ENCODE assay signal across 8 cellular contexts in the genomic region with DNA sequence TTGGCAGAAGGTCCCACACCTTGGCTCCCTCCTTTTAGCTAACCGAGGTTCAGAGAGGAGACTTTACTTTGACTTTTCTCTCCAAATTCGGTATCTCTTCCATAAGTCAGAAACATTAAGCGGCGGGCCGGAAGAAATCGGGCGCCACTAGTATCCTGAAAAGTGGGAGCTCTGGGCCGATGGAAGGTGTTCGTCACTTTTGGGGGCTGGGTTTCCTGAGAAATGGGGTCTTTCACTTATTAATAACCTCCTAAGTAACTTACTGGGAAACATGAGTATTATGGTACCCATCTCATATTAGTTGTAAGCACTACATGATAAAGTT. TPM values are rescaled to one million over a fixed set of nuclear protein-coding genes. Genes with fewer than 3 reads are reported as not detected.
DNase-seq lines count a peak whose midpoint lies in the region; ATAC-seq, FAIRE-seq and TF ChIP-seq lines count a peak whose summit lies in the region.

No MANE protein-coding gene starts in this region.

- H3K36me3 Mint-ChIP-seq in T-helper 1 cell treated with Interleukin-12 subunit alpha and Interleukin-12 subunit beta and Interleukin-4 antibody, amounts not matched to agents 30 μg/mL and 1 μg/mL, for 36 hours (ENCODE audit: low read depth): peaks cover 6% of the 10 kb centered on the region
- peaks cover 15% of the 10 kb centered on the region for H3K36me3 Mint-ChIP-seq in activated T-helper 2 cell treated with anti-CD3 and anti-CD28 coated beads, Interferon-gamma antibody, Interleukin-2, Interleukin-4, amounts not matched to agents 10 μg/mL and 5 μg/mL and 100 μg/mL, durations not matched to agents 14 hours and 24 hours and 36 hours (ENCODE audit: low read depth)

- peaks cover 21% of the 10 kb centered on the region for H3K4me1 Mint-ChIP-seq in T-helper 1 cell treated with Interleukin-12 subunit alpha and Interleukin-12 subunit beta and Interleukin-4 antibody, amounts not matched to agents 30 μg/mL and 1 μg/mL, for 36 hours (ENCODE audit: low read depth)
- H3K4me1 Mint-ChIP-seq in activated T-helper 2 cell treated with anti-CD3 and anti-CD28 coated beads, Interferon-gamma antibody, Interleukin-2, Interleukin-4, amounts not matched to agents 10 μg/mL and 5 μg/mL and 100 μg/mL, durations not matched to agents 14 hours and 24 hours and 36 hours (ENCODE audit: low read depth): peaks cover 29% of the 10 kb centered on the region

- peaks cover 13% of the 10 kb centered on the region for H3K4me1 ChIP-seq in keratinocyte (ENCODE audit: control insufficient read depth, extremely low read depth, insufficient read depth, low read length)
- peaks cover 28% of the 10 kb centered on the region for H3K4me1 ChIP-seq in suprapubic skin

- peak overlapping the region; percentile 91 for H3K4me2 ChIP-seq in keratinocyte (ENCODE audit: control insufficient read depth, extremely low read depth, insufficient read depth, low read depth, low read length)

- H4K20me1 ChIP-seq in keratinocyte (ENCODE audit: control insufficient read depth, extremely low read depth, insufficient read depth, low read length): no peaks in the 10 kb centered on the region

- peak overlapping the region; percentile 98 for H3K27ac Mint-ChIP-seq in T-helper 1 cell treated with Interleukin-12 subunit alpha and Interleukin-12 subunit beta and Interleukin-4 antibody, amounts not matched to agents 30 μg/mL and 1 μg/mL, for 36 hours
- peak overlapping the region; percentile 90 for H3K27ac Mint-ChIP-seq in activated T-helper 2 cell treated with anti-CD3 and anti-CD28 coated beads, Interferon-gamma antibody, Interleukin-2, Interleukin-4, amounts not matched to agents 10 μg/mL and 5 μg/mL and 100 μg/mL, durations not matched to agents 14 hours and 24 hours and 36 hours

- H2AFZ ChIP-seq in keratinocyte (ENCODE audit: control insufficient read depth, low read length): peak overlapping the region; percentile 59

- no peak for ATAC-seq in GM21360 (IDR thresholded peaks at IDR 0.05; ENCODE audit: unreplicated experiment)

- H3K79me2 ChIP-seq in keratinocyte (ENCODE audit: control insufficient read depth, insufficient read depth, low read length): peaks cover 31% of the 10 kb centered on the region

- no peak for DNase-seq in T-helper 1 cell
- DNase-seq in activated T-helper 2 cell treated with anti-CD3 and anti-CD28 coated beads, Interferon-gamma antibody, Interleukin-2, Interleukin-4, amounts not matched to agents 10 μg/mL and 5 μg/mL and 100 μg/mL, durations not matched to agents 14 hours and 24 hours and 36 hours (ENCODE audit: low spot score): no peak
- DNase-seq in keratinocyte (ENCODE audit: low read depth, low spot score): no peak
- DNase-seq in suprapubic skin (ENCODE audit: low spot score in 2 of 2): no peak
- no peak for DNase-seq in SIG-M5 (lab: John Stamatoyannopoulos, UW)
- no peak for DNase-seq in iPS-NIHi7 (ENCODE audit: extremely low spot score)

- dilution Hi-C loops in keratinocyte (cut with MboI; ENCODE audit: extremely low pct_ligation_motif_present, low sequenced_read_pairs): no loop called here

- no peaks in the 10 kb centered on the region for H3K9me3 Mint-ChIP-seq in T-helper 1 cell treated with Interleukin-12 subunit alpha and Interleukin-12 subunit beta and Interleukin-4 antibody, amounts not matched to agents 30 μg/mL and 1 μg/mL, for 36 hours
- H3K9me3 Mint-ChIP-seq in activated T-helper 2 cell treated with anti-CD3 and anti-CD28 coated beads, Interferon-gamma antibody, Interleukin-2, Interleukin-4, amounts not matched to agents 10 μg/mL and 5 μg/mL and 100 μg/mL, durations not matched to agents 14 hours and 24 hours and 36 hours: no peaks in the 10 kb centered on the region

- H3K4me3 ChIP-seq in keratinocyte (ENCODE audit: control insufficient read depth in 2 of 3, extremely low read depth in 1 of 3, insufficient read depth in 2 of 3, low read depth in 1 of 3, low read length in 3 of 3): peak overlapping the region; percentile 80 to 90 (median 87)
- H3K4me3 ChIP-seq in suprapubic skin: peak overlapping the region; percentile 71

- WGBS in suprapubic skin: 4% methylated on average over 9 of the region's 9 CpGs

- H3K27me3 ChIP-seq in keratinocyte (ENCODE audit: control insufficient read depth, extremely low read depth, insufficient read depth, low read length) (no peaks in the 10 kb centered on the region), suprapubic skin (no peaks in the 10 kb centered on the region)

- H3K9me3 ChIP-seq in keratinocyte (ENCODE audit: control insufficient read depth, low read depth, low read length): no peaks in the 10 kb centered on the region
- no peaks in the 10 kb centered on the region for H3K9me3 ChIP-seq in suprapubic skin

- intact Hi-C loops in activated T-helper 2 cell treated with anti-CD3 and anti-CD28 coated beads, Interferon-gamma antibody, Interleukin-2, Interleukin-4, amounts not matched to agents 10 μg/mL and 5 μg/mL and 100 μg/mL, durations not matched to agents 14 hours and 24 hours and 36 hours (cut with micrococcal nuclease): loop anchor here (2.0 kb wide), 3 partner anchors 24 to 86 kb away; a partner anchor contains a TSS

- TF ChIP-seq CTCF in keratinocyte (optimal IDR thresholded peaks at IDR 0.05 in 1 of 3, IDR thresholded peaks at IDR 0.05 in 1 of 3, conservative IDR thresholded peaks at IDR 0.05 in 1 of 3; ENCODE audit: extremely low read depth in 1 of 3, insufficient read depth in 2 of 3, low read length in 3 of 3): no peak
- TF ChIP-seq CTCF in suprapubic skin (IDR thresholded peaks at IDR 0.05): no peak

- peak overlapping the region; percentile 87 for H3K27ac ChIP-seq in keratinocyte (ENCODE audit: control insufficient read depth, insufficient read depth, low read length)
- peak overlapping the region; percentile 99 for H3K27ac ChIP-seq in suprapubic skin

- no peak for TF ChIP-seq POLR2A in suprapubic skin (IDR thresholded peaks at IDR 0.05)

- no peak for FAIRE-seq in keratinocyte (lab: Jason Lieb, UNC)

- H3K27me3 Mint-ChIP-seq in T-helper 1 cell treated with Interleukin-12 subunit alpha and Interleukin-12 subunit beta and Interleukin-4 antibody, amounts not matched to agents 30 μg/mL and 1 μg/mL, for 36 hours (ENCODE audit: low read depth): peaks cover 18% of the 10 kb centered on the region
- peaks cover 12% of the 10 kb centered on the region for H3K27me3 Mint-ChIP-seq in activated T-helper 2 cell treated with anti-CD3 and anti-CD28 coated beads, Interferon-gamma antibody, Interleukin-2, Interleukin-4, amounts not matched to agents 10 μg/mL and 5 μg/mL and 100 μg/mL, durations not matched to agents 14 hours and 24 hours and 36 hours (ENCODE audit: low read depth)

- no peak for TF ChIP-seq EP300 in suprapubic skin (IDR thresholded peaks at IDR 0.05)

- H3K4me3 Mint-ChIP-seq in T-helper 1 cell treated with Interleukin-12 subunit alpha and Interleukin-12 subunit beta and Interleukin-4 antibody, amounts not matched to agents 30 μg/mL and 1 μg/mL, for 36 hours: peak overlapping the region; percentile 95
- peak overlapping the region; percentile 94 for H3K4me3 Mint-ChIP-seq in activated T-helper 2 cell treated with anti-CD3 and anti-CD28 coated beads, Interferon-gamma antibody, Interleukin-2, Interleukin-4, amounts not matched to agents 10 μg/mL and 5 μg/mL and 100 μg/mL, durations not matched to agents 14 hours and 24 hours and 36 hours (ENCODE audit: low read depth)

- H3K9ac ChIP-seq in keratinocyte (ENCODE audit: control insufficient read depth, extremely low read depth, insufficient read depth, low read length): peak overlapping the region; percentile 93

- no peaks in the 10 kb centered on the region for H3K9me1 ChIP-seq in keratinocyte (ENCODE audit: control insufficient read depth, extremely low read depth, insufficient read depth, low read length)

- H3K36me3 ChIP-seq in keratinocyte (ENCODE audit: control insufficient read depth in 2 of 2, extremely low read depth in 1 of 2, insufficient read depth in 2 of 2, low read length in 2 of 2) (no peaks in the 10 kb centered on the region), suprapubic skin (peaks cover 12% of the 10 kb centered on the region)

RNA-seq across cellular contexts. Expression of a gene that starts 0.7 kb away (rescaled TPM):
- total RNA-seq in activated T-helper 2 cell treated with anti-CD3 and anti-CD28 coated beads, Interferon-gamma antibody, Interleukin-2, Interleukin-4, amounts not matched to agents 10 μg/mL and 5 μg/mL and 100 μg/mL, durations not matched to agents 14 hours and 24 hours and 36 hours: 27.6 and 27.9 TPM in 2 replicates
- polyA plus RNA-seq in keratinocyte: 9.2 to 12.6 TPM (median 10.7 TPM) in 3 replicates
- polyA plus RNA-seq in keratinocyte (2011; ENCODE audit: low read depth): 15.7 TPM
- polyA plus RNA-seq in keratinocyte (2011; cell fraction: cytosol; rRNA removed): 6.6 and 11.4 TPM in 2 replicates
- polyA plus RNA-seq in keratinocyte (2011; cell fraction: nucleus; rRNA removed): 13.1 and 16.6 TPM in 2 replicates
- 8.1 and 10.6 TPM in 2 replicates for polyA plus RNA-seq in keratinocyte (2012; ENCODE audit: low replicate concordance)
- 5.6 to 17.9 TPM (median 10.7 TPM) in 3 replicates for polyA minus RNA-seq in keratinocyte
- polyA minus RNA-seq in keratinocyte (2011; cell fraction: cytosol; rRNA and poly(A)+ RNA removed): 10.2 TPM
- polyA minus RNA-seq in keratinocyte (2011; cell fraction: nucleus; rRNA and poly(A)+ RNA removed): 10.7 and 23.5 TPM in 2 replicates
- 10 to 100 TPM; 34.6 to 66.9 (median 43.3) TPM for total RNA-seq in suprapubic skin
